Comparison of ENCODE assay signal across 1 cellular context in the genomic region with DNA sequence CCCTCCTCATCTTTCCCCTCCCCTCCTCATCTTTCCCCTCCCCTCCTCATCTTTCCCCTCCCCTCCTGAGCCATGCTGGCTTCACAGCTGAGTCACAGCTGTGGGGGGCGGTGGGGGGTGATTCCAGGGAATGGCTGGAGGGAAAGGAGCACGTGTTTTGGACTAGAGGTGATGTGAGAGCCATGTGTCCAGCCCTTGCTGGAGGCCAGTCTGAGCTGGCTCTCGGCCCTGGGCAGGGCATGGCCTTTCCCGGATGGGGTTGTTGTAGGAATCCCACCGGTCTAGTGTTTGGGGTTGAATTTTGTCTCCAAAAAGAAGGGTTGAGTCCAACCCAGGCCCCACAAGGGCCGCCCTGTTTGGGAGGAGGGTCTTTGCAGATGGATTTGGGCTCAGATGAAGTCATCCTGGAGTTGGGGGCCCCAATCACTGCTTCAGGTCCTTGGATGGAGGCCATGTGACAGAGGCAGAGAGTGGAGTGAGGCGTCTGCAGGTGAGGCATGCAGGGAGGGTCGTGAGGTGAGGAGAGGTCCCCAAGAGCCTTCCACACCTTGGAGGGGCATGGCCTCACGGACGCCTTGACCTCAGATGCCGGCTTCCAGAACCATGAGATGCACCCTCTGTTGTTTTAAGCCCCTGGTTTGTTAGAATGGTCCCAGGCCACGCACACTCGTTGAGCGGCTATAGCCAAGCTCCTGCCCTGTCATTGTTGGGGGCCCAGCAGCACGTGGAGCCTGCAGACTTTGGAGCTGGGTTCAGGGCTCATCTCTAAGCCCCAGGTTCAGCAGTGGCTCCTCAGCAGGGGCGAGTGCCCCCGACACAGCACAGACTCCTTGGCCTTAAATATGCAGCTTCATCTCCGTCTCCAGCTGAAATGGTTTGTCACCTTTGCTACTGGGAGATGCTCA.
TF ChIP-seq lines count a peak whose summit lies in the region.

No MANE protein-coding gene starts in this region.

TF ChIP-seq in HEK293, 187 proteins besides CTCF, POLR2A, EP300 and RAD21 (continued from another document):
- TF ChIP-seq, protein P1, sequence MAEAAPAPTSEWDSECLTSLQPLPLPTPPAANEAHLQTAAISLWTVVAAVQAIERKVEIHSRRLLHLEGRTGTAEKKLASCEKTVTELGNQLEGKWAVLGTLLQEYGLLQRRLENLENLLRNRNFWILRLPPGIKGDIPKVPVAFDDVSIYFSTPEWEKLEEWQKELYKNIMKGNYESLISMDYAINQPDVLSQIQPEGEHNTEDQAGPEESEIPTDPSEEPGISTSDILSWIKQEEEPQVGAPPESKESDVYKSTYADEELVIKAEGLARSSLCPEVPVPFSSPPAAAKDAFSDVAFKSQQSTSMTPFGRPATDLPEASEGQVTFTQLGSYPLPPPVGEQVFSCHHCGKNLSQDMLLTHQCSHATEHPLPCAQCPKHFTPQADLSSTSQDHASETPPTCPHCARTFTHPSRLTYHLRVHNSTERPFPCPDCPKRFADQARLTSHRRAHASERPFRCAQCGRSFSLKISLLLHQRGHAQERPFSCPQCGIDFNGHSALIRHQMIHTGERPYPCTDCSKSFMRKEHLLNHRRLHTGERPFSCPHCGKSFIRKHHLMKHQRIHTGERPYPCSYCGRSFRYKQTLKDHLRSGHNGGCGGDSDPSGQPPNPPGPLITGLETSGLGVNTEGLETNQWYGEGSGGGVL (tag by site-specific recombination; IDR thresholded peaks at IDR 0.05), result peak; percentile 50
